21 cellular contexts compared by ENCODE assay signal in genomic region chr12:50388793-50389192, GRCh38. TPM values are rescaled to one million over a fixed set of nuclear protein-coding genes. Genes with fewer than 3 reads are reported as not detected.
"Had no signal": no experiment of that assay in that cellular context is flagged by ENCODE, and none has a peak within 500 bp of the region (broad histone marks: within the 10 kb centered on the region; RNA-seq: fewer than 3 reads in every experiment).

No MANE protein-coding gene starts in this region.

RNA-seq across cellular contexts. Expression of gene FAM186A, which starts 7.6 kb away (rescaled TPM):
- total RNA-seq: kidney; left colon; left lung; liver; lower lobe of right lung; mammary epithelial cell; mucosa of gallbladder; naive thymus-derived CD8-positive, alpha-beta T cell; neural crest cell; osteoblast; progenitor cell of endocrine pancreas; pulmonary artery endothelial cell; renal cortical epithelial cell; right atrium auricular region; right lobe of liver; skeletal muscle tissue; smooth muscle cell; temporal lobe; tibial nerve; ureter; uterus had no signal
- polyA plus RNA-seq: mammary epithelial cell, smooth muscle cell had no signal
